In genomic region chr2:198004921-198005829, GRCh38 we compare ENCODE assay signal across 9 cellular contexts.
DNase-seq lines count a peak whose midpoint lies in the region; ATAC-seq and TF ChIP-seq lines count a peak whose summit lies in the region.
"Had no signal": no experiment of that assay in that cellular context is flagged by ENCODE, and none has a peak within 500 bp of the region (broad histone marks: within the 10 kb centered on the region; RNA-seq: fewer than 3 reads in every experiment).

No MANE protein-coding gene starts in this region.

- DNase-seq in GM13976 (ENCODE audit: low spot score): peak; percentile 27
- no peak for DNase-seq in heart right ventricle
- DNase-seq in NCI-H1436 treated with DMSO at 0.1 percent for 48 hours (lab: John Stamatoyannopoulos, UW): no peak
- no peak for DNase-seq in NCI-H2081 (lab: John Stamatoyannopoulos, UW)
- DNase-seq in uterus: no peak
- no peak for DNase-seq in AG20443 (ENCODE audit: low spot score)

- peaks cover 0 to 38% (median 12%) of the 10 kb centered on the region in 9 donors for H3K4me1 ChIP-seq in heart right ventricle
- H3K4me1 ChIP-seq in uterus: no peaks in the 10 kb centered on the region

- intact Hi-C loops in heart right ventricle (cut with DNase I): no loop called here
- intact Hi-C loops in uterus (cut with DNase I; ENCODE audit: low total_unique reads): no loop called here

- WGBS in heart right ventricle, 2 donors: 69 to 75% methylated on average over 12 of the region's 12 CpGs

- TF ChIP-seq POLR2A in uterus (IDR thresholded peaks at IDR 0.05): no peak

- ATAC-seq in GM21447 (IDR thresholded peaks at IDR 0.05; ENCODE audit: unreplicated experiment) (peak; percentile 80), HG03521 (IDR thresholded peaks at IDR 0.05; ENCODE audit: unreplicated experiment) (peak; percentile 88), heart right ventricle (peak in 6 of 8 donors; percentile 49 to 73 (median 68))

- no peak for TF ChIP-seq CTCF in GM13976 (IDR thresholded peaks at IDR 0.05; ENCODE audit: borderline replicate concordance, control extremely low read depth, extremely low read depth, insufficient read depth, missing control alignments)
- TF ChIP-seq CTCF in heart right ventricle (IDR thresholded peaks at IDR 0.05): no peak
- no peak for TF ChIP-seq CTCF in uterus (IDR thresholded peaks at IDR 0.05)

- H3K4me3 ChIP-seq in heart right ventricle (no peak overlapping the region), uterus (no peak overlapping the region)
- H3K4me3 ChIP-seq: lung had no signal

- H3K9me3 ChIP-seq in heart right ventricle (peaks cover 0 to 12% (median 0%) of the 10 kb centered on the region in 11 donors), uterus (no peaks in the 10 kb centered on the region)

- H3K27me3 ChIP-seq in heart right ventricle (no peaks in the 10 kb centered on the region), uterus (no peaks in the 10 kb centered on the region)

- H3K27ac ChIP-seq in heart right ventricle (no peak overlapping the region), uterus (no peak overlapping the region)

- no peaks in the 10 kb centered on the region for H3K36me3 ChIP-seq in heart right ventricle
- H3K36me3 ChIP-seq in uterus: no peaks in the 10 kb centered on the region

- in situ Hi-C loops in GM13976 (cut with MboI; ENCODE audit: low sequenced_read_pairs, unreplicated experiment): no loop called here
